In the genomic region with DNA sequence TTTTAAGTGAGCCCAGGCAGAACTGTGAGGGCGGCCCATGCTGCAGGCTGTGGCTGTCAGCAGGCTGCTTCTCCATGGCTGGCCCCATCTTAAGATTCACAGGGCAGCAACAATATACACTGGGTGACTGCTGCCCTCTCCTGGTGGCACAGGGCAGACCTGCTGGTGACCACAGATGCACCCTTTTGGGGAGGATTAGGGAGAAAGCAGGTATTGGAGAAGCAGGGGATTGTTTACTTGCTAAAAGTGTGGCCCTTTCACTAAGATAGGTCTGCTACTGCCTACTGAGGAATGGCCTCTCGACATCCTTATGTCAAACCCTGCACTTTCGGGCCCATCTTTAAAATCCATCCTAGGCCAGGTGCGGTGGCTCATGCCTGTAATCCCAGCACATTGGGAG, we compare ENCODE assay signal across 8 cellular contexts. TPM values are rescaled to one million over a fixed set of nuclear protein-coding genes. Genes with fewer than 3 reads are reported as not detected.
A peak's percentile ranks its signal among the peaks of the same experiment; 100 is the strongest.
DNase-seq lines count a peak whose midpoint lies in the region; ATAC-seq and TF ChIP-seq lines count a peak whose summit lies in the region.
"Not testable (repeated sequence)": the region's sequence is repeated elsewhere in the genome, so short reads cannot be mapped to it uniquely, and the experiment has no call there.

No MANE protein-coding gene starts in this region.

- not testable (repeated sequence) for H3K27ac Mint-ChIP-seq in CD4-positive, alpha-beta T cell; activated naive CD8-positive, alpha-beta T cell treated with anti-CD3 and anti-CD28 coated beads, Interleukin-2, amount 10 ng/mL, durations not matched to agents 7 days and 5 days; neural crest cell (ENCODE audit: unreplicated experiment)

- POLR2A ChIA-PET in CD4-positive, alpha-beta T cell (lab: Charles Lee); activated naive CD8-positive, alpha-beta T cell treated with anti-CD3 and anti-CD28 coated beads, Interleukin-2, amount 10 ng/mL, durations not matched to agents 7 days and 5 days (lab: Charles Lee): not testable (repeated sequence)

- TF ChIP-seq CTCF in CD4-positive, alpha-beta T cell (IDR thresholded peaks at IDR 0.05) = peak; percentile 50
- TF ChIP-seq CTCF in VCaP (conservative IDR thresholded peaks at IDR 0.05) (peak; percentile 52), fibroblast of villous mesenchyme (IDR thresholded peaks at IDR 0.05; ENCODE audit: insufficient read depth, low read depth, low read length) (peak; percentile 39), neural crest cell (conservative IDR thresholded peaks at IDR 0.05) (peak; percentile 52)

- H3K27me3 Mint-ChIP-seq in CD4-positive, alpha-beta T cell; activated naive CD8-positive, alpha-beta T cell treated with anti-CD3 and anti-CD28 coated beads, Interleukin-2, amount 10 ng/mL, durations not matched to agents 7 days and 5 days; neural crest cell (ENCODE audit: low read depth): not testable (repeated sequence)

- intact Hi-C loops in CD4-positive, alpha-beta T cell (cut with DNase I, micrococcal nuclease) = loop anchor here (2.0 to 5.0 kb wide), 3 partner anchors 75 to 886 kb away; no protein-coding TSS in a partner anchor

- H3K36me3 Mint-ChIP-seq in CD4-positive, alpha-beta T cell (ENCODE audit: low read depth); activated naive CD8-positive, alpha-beta T cell treated with anti-CD3 and anti-CD28 coated beads, Interleukin-2, amount 10 ng/mL, durations not matched to agents 7 days and 5 days; neural crest cell (ENCODE audit: low read depth): not testable (repeated sequence)

- not testable (repeated sequence) for H3K27me3 ChIP-seq in CD4-positive, alpha-beta T cell (ENCODE audit: control insufficient read depth, insufficient read depth, low read length)

- not testable (repeated sequence) for H3K9me3 ChIP-seq in CD4-positive, alpha-beta T cell (ENCODE audit: control insufficient read depth, low read length)

- CTCF ChIA-PET in CD4-positive, alpha-beta T cell (lab: Charles Lee) = not testable (repeated sequence)

- H3K4me1 Mint-ChIP-seq in CD4-positive, alpha-beta T cell (ENCODE audit: low read depth) = peaks cover 13% of the 10 kb centered on the region
- not testable (repeated sequence) for H3K4me1 Mint-ChIP-seq in activated naive CD8-positive, alpha-beta T cell treated with anti-CD3 and anti-CD28 coated beads, Interleukin-2, amount 10 ng/mL, durations not matched to agents 7 days and 5 days
- peaks cover 10% of the 10 kb centered on the region for H3K4me1 Mint-ChIP-seq in neural crest cell

- H3K9me3 Mint-ChIP-seq in CD4-positive, alpha-beta T cell; activated naive CD8-positive, alpha-beta T cell treated with anti-CD3 and anti-CD28 coated beads, Interleukin-2, amount 10 ng/mL, durations not matched to agents 7 days and 5 days; neural crest cell: not testable (repeated sequence)

- H3K4me3 ChIP-seq in Jurkat, Clone E6-1 (ENCODE audit: low read length); fibroblast of villous mesenchyme (ENCODE audit: low read depth, low read length): not testable (repeated sequence)

- peak; percentile 34 to 61 (median 56) for DNase-seq in CD4-positive, alpha-beta T cell
- peak; percentile 52 for DNase-seq in Jurkat, Clone E6-1 (ENCODE audit: low read depth, low spot score)
- DNase-seq in NCI-H748 (lab: John Stamatoyannopoulos, UW; ENCODE audit: unreplicated experiment) = peak; percentile 55
- DNase-seq in activated naive CD8-positive, alpha-beta T cell treated with anti-CD3 and anti-CD28 coated beads, Interleukin-2, amount 10 ng/mL, durations not matched to agents 7 days and 5 days = peak; percentile 53
- DNase-seq in fibroblast of villous mesenchyme (ENCODE audit: low read depth) = peak; percentile 58
- peak; percentile 71 for DNase-seq in neural crest cell (ENCODE audit: low read depth, low spot score)
- peak; percentile 14 to 37 for DNase-seq in stimulated activated CD8-positive, alpha-beta memory T cell treated with anti-CD3 and anti-CD28 coated beads, Interleukin-4, amount 100 ng/mL, for 1 hour (ENCODE audit: low read depth in 2 of 2, low spot score in 1 of 2)

- H3K27ac ChIP-seq in CD4-positive, alpha-beta T cell (ENCODE audit: low read depth, low read length); VCaP: not testable (repeated sequence)

- not testable (repeated sequence) for ATAC-seq in CD4-positive, alpha-beta T cell (ENCODE audit: poor library complexity); activated naive CD8-positive, alpha-beta T cell treated with anti-CD3 and anti-CD28 coated beads, Interleukin-2, amount 10 ng/mL, durations not matched to agents 7 days and 5 days (ENCODE audit: low read depth)

- not testable (repeated sequence) for H3K4me3 Mint-ChIP-seq in CD4-positive, alpha-beta T cell; activated naive CD8-positive, alpha-beta T cell treated with anti-CD3 and anti-CD28 coated beads, Interleukin-2, amount 10 ng/mL, durations not matched to agents 7 days and 5 days
- H3K4me3 Mint-ChIP-seq in neural crest cell = peak overlapping the region; percentile 80

RNA-seq across cellular contexts. Expression of a gene that starts 38.1 kb away (rescaled TPM):
- 10 to 100 TPM; 16.6 to 18.4 TPM for total RNA-seq in CD4-positive, alpha-beta T cell
- 30.0 TPM for polyA plus RNA-seq in Jurkat, Clone E6-1 (2012; ENCODE audit: insufficient read depth, insufficient read length)
- total RNA-seq in activated naive CD8-positive, alpha-beta T cell treated with anti-CD3 and anti-CD28 coated beads, Interleukin-2, amount 10 ng/mL, durations not matched to agents 7 days and 5 days = 10 to 100 TPM; 41.6 to 44.4 TPM
- 18.4 and 25.5 TPM in 2 replicates for total RNA-seq in fibroblast of villous mesenchyme
- 70.4 and 71.7 TPM in 2 replicates for total RNA-seq in neural crest cell
